Comparison of ENCODE assay signal across 1 cellular context in genomic region chr5:65104831-65105230, GRCh38.
TF ChIP-seq lines count a peak whose summit lies in the region.

No MANE protein-coding gene starts in this region.

TF ChIP-seq in GM23338, 12 proteins besides CTCF, POLR2A, EP300 and RAD21:
- TF ChIP-seq CREB1 (CRISPR knock-in tag; IDR thresholded peaks at IDR 0.05; ENCODE audit: low read depth) = no peak
- no peak for TF ChIP-seq NANOG (IDR thresholded peaks at IDR 0.05; ENCODE audit: borderline replicate concordance)
- TF ChIP-seq ZNF462 (CRISPR knock-in tag; IDR thresholded peaks at IDR 0.05) = no peak
- no peak for TF ChIP-seq ZNF114 (CRISPR knock-in tag; IDR thresholded peaks at IDR 0.05)
- TF ChIP-seq ETS1 (IDR thresholded peaks at IDR 0.05) = no peak
- no peak for TF ChIP-seq POLR2AphosphoS5 (IDR thresholded peaks at IDR 0.05; ENCODE audit: low read depth)
- no peak for TF ChIP-seq ZNF331 (CRISPR knock-in tag; IDR thresholded peaks at IDR 0.05; ENCODE audit: low read depth)
- TF ChIP-seq EZH2phosphoT487 (IDR thresholded peaks at IDR 0.05; ENCODE audit: unreplicated experiment) = no peak
- TF ChIP-seq STAT1 (IDR thresholded peaks at IDR 0.05; ENCODE audit: unreplicated experiment) = no peak
- TF ChIP-seq, protein P1, sequence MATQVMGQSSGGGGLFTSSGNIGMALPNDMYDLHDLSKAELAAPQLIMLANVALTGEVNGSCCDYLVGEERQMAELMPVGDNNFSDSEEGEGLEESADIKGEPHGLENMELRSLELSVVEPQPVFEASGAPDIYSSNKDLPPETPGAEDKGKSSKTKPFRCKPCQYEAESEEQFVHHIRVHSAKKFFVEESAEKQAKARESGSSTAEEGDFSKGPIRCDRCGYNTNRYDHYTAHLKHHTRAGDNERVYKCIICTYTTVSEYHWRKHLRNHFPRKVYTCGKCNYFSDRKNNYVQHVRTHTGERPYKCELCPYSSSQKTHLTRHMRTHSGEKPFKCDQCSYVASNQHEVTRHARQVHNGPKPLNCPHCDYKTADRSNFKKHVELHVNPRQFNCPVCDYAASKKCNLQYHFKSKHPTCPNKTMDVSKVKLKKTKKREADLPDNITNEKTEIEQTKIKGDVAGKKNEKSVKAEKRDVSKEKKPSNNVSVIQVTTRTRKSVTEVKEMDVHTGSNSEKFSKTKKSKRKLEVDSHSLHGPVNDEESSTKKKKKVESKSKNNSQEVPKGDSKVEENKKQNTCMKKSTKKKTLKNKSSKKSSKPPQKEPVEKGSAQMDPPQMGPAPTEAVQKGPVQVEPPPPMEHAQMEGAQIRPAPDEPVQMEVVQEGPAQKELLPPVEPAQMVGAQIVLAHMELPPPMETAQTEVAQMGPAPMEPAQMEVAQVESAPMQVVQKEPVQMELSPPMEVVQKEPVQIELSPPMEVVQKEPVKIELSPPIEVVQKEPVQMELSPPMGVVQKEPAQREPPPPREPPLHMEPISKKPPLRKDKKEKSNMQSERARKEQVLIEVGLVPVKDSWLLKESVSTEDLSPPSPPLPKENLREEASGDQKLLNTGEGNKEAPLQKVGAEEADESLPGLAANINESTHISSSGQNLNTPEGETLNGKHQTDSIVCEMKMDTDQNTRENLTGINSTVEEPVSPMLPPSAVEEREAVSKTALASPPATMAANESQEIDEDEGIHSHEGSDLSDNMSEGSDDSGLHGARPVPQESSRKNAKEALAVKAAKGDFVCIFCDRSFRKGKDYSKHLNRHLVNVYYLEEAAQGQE (IDR thresholded peaks at IDR 0.05; ENCODE audit: unreplicated experiment) = no peak
- TF ChIP-seq EZH2 (IDR thresholded peaks at IDR 0.05; ENCODE audit: low read depth, unreplicated experiment) = no peak
- TF ChIP-seq JUNB (IDR thresholded peaks at IDR 0.05; ENCODE audit: unreplicated experiment) = no peak
TF ChIP-seq in GM23338: peak in this region for 0.
